ENCODE assay signal across 9 cellular contexts in genomic region chr5:72248352-72249032, GRCh38.
DNase-seq lines count a peak whose midpoint lies in the region; ATAC-seq and TF ChIP-seq lines count a peak whose summit lies in the region.
"Had no signal": no experiment of that assay in that cellular context is flagged by ENCODE, and none has a peak within 500 bp of the region (broad histone marks: within the 10 kb centered on the region; RNA-seq: fewer than 3 reads in every experiment).

No MANE protein-coding gene starts in this region.

- DNase-seq in NCI-H2196 (lab: John Stamatoyannopoulos, UW; ENCODE audit: unreplicated experiment) = peak; percentile 24
- DNase-seq in NCI-H2196 treated with DMSO at 0.1 percent for 48 hours (lab: John Stamatoyannopoulos, UW; ENCODE audit: unreplicated experiment) = no peak
- DNase-seq in breast epithelium (ENCODE audit: low spot score in 2 of 2) = peak in 1 of 2 donors; percentile 43
- peak in 1 of 2 donors; percentile 39 for DNase-seq in left lung
- DNase-seq in aorta = peak in 1 of 2 donors; percentile 64
- DNase-seq in activated CD4-positive, CD25-positive, alpha-beta regulatory T cell (lab: John Stamatoyannopoulos, UW) = no peak
- no peak for DNase-seq in stimulated activated CD4-positive, alpha-beta T cell treated with anti-CD3 and anti-CD28 coated beads, Interleukin-2, amount 100 ng/mL, for 24 hours
- DNase-seq in AML-193 (lab: John Stamatoyannopoulos, UW) = no peak
- DNase-seq: activated effector memory CD4-positive, alpha-beta T cell treated with Interleukin-2 at 50 U/mL for 16 hours had no signal

- no peak for TF ChIP-seq CTCF in breast epithelium (IDR thresholded peaks at IDR 0.05)
- TF ChIP-seq CTCF in left lung (IDR thresholded peaks at IDR 0.05) = no peak

- TF ChIP-seq POLR2A in breast epithelium (IDR thresholded peaks at IDR 0.05) = no peak

- H3K4me3 ChIP-seq in breast epithelium (no peak overlapping the region), left lung (no peak overlapping the region), aorta (ENCODE audit: low read length in 2 of 2) (no peak overlapping the region)

- H3K4me1 ChIP-seq in breast epithelium = peaks cover 0 to 12% of the 10 kb centered on the region in 2 donors
- H3K4me1 ChIP-seq in left lung = peaks cover 19 to 37% of the 10 kb centered on the region in 2 donors
- peaks cover 9 to 15% of the 10 kb centered on the region in 2 donors for H3K4me1 ChIP-seq in aorta (ENCODE audit: control insufficient read depth in 1 of 2, insufficient read depth in 2 of 2, low read length in 2 of 2)

- H3K9me3 ChIP-seq in breast epithelium (no peaks in the 10 kb centered on the region), left lung (no peaks in the 10 kb centered on the region), aorta (ENCODE audit: control insufficient read depth, low read length) (no peaks in the 10 kb centered on the region)

- H3K36me3 ChIP-seq in breast epithelium (no peaks in the 10 kb centered on the region), left lung (no peaks in the 10 kb centered on the region), aorta (ENCODE audit: control insufficient read depth in 1 of 2, insufficient read depth in 2 of 2, low read length in 1 of 2) (no peaks in the 10 kb centered on the region)

- WGBS in aorta, 2 donors = 12 to 25% methylated on average over 3 of the region's 3 CpGs

- ATAC-seq in left lung (peak; percentile 66), aorta (ENCODE audit: low FRiP score) (peak; percentile 54)

- H3K27me3 ChIP-seq in breast epithelium (no peaks in the 10 kb centered on the region), left lung (no peaks in the 10 kb centered on the region), aorta (ENCODE audit: control insufficient read depth in 1 of 2, insufficient read depth in 2 of 2, low read length in 1 of 2) (no peaks in the 10 kb centered on the region)

- H3K27ac ChIP-seq in breast epithelium (peak overlapping the region; percentile 53 to 71), left lung (peak overlapping the region; percentile 30 to 60), aorta (ENCODE audit: low read depth in 1 of 2, low read length in 2 of 2) (peak overlapping the region; percentile 57 to 67)

- intact Hi-C loops in breast epithelium (cut with DNase I; ENCODE audit: low total_unique reads) = no loop called here
- intact Hi-C loops in left lung (cut with DNase I) = no loop called here
- intact Hi-C loops in aorta (cut with DNase I) = loop anchor here (5.0 kb wide), 5 partner anchors 36 to 96 kb away; no protein-coding TSS in a partner anchor

Comparison
In these comparisons a context has a peak if more than half of its experiments do, and no peak if none do; other contexts are left out.
1. intact Hi-C loops: an anchor here in aorta (5.0 kb wide); none called in breast epithelium and left lung.